Comparison of ENCODE assay signal across 8 cellular contexts in genomic region chr19:55062735-55063491, GRCh38. TPM values are rescaled to one million over a fixed set of nuclear protein-coding genes. Genes with fewer than 3 reads are reported as not detected.
DNase-seq lines count a peak whose midpoint lies in the region; ATAC-seq and TF ChIP-seq lines count a peak whose summit lies in the region.

Gene RDH13 (minus strand): TSS chr19:55063148. CDS start chr19:55063032, 116 bp downstream.

- H3K4me1 Mint-ChIP-seq in naive thymus-derived CD4-positive, alpha-beta T cell = peaks cover 0 to 33% (median 18%) of the 10 kb centered on the region in 7 donors
- peaks cover 6% of the 10 kb centered on the region for H3K4me1 Mint-ChIP-seq in stimulated activated effector memory CD8-positive, alpha-beta T cell treated with anti-CD3 and anti-CD28 coated beads, Interleukin-12 subunit alpha, Interleukin-12 subunit beta, amount 100 ng/mL, for 72 hours

- H3K27me3 Mint-ChIP-seq in naive thymus-derived CD4-positive, alpha-beta T cell = peaks cover 19 to 36% (median 22%) of the 10 kb centered on the region in 5 donors

- H3K9me3 ChIP-seq in GM23248 (ENCODE audit: low read depth) (no peaks in the 10 kb centered on the region), fibroblast of lung (ENCODE audit: control insufficient read depth, insufficient read depth, low read depth, low read length) (no peaks in the 10 kb centered on the region)
- no peaks in the 10 kb centered on the region for H3K9me3 ChIP-seq in naive thymus-derived CD4-positive, alpha-beta T cell (ENCODE audit: control insufficient read depth in 2 of 3, low read length in 3 of 3)

- TF ChIP-seq CTCF in LNCaP clone FGC (IDR thresholded peaks at IDR 0.05; ENCODE audit: control insufficient read depth, extremely low read depth, insufficient read depth) = no peak
- no peak for TF ChIP-seq CTCF in fibroblast of lung (conservative IDR thresholded peaks at IDR 0.05 in 1 of 2, IDR thresholded peaks at IDR 0.05 in 1 of 2; ENCODE audit: low read depth in 1 of 2, low read length in 2 of 2)

- H3F3A ChIP-seq in GM23248 (ENCODE audit: insufficient read depth) = no peaks in the 10 kb centered on the region

- DNase-seq in DMS53 treated with DMSO at 0.1 percent for 48 hours (lab: John Stamatoyannopoulos, UW; ENCODE audit: unreplicated experiment) = peak; percentile 89
- peak; percentile 98 for DNase-seq in GM23248
- peak; percentile 91 for DNase-seq in LNCaP clone FGC (ENCODE audit: low read depth)
- peak; percentile 97 for DNase-seq in RPMI8226
- peak; percentile 92 for DNase-seq in activated T-helper 1 cell treated with Interleukin-2 at 50 U/mL for 16 hours (ENCODE audit: low read depth)
- DNase-seq in fibroblast of lung (ENCODE audit: low read depth in 2 of 2) = peak; percentile 87 to 96
- DNase-seq in naive thymus-derived CD4-positive, alpha-beta T cell = peak; percentile 95 to 99 (median 97)
- peak; percentile 96 to 99 for DNase-seq in stimulated activated effector memory CD8-positive, alpha-beta T cell treated with anti-CD3 and anti-CD28 coated beads, Interleukin-12 subunit alpha, Interleukin-12 subunit beta, amount 100 ng/mL, for 72 hours (ENCODE audit: low spot score in 2 of 2)

- H3K36me3 ChIP-seq in GM23248 (ENCODE audit: low read depth) (no peaks in the 10 kb centered on the region), fibroblast of lung (ENCODE audit: control insufficient read depth, insufficient read depth, low read length) (no peaks in the 10 kb centered on the region)
- peaks cover 0 to 14% (median 0%) of the 10 kb centered on the region in 3 experiments for H3K36me3 ChIP-seq in naive thymus-derived CD4-positive, alpha-beta T cell (ENCODE audit: control insufficient read depth in 2 of 3, insufficient read depth in 3 of 3, low read length in 3 of 3)

- H4K20me1 ChIP-seq in GM23248 (ENCODE audit: insufficient read depth) (no peaks in the 10 kb centered on the region), fibroblast of lung (ENCODE audit: control insufficient read depth, extremely low read depth, insufficient read depth, low read length) (no peaks in the 10 kb centered on the region)

- in situ Hi-C loops in GM23248 (cut with MboI) = no loop called here

- no peaks in the 10 kb centered on the region for H3K27me3 ChIP-seq in GM23248 (replicated peaks; ENCODE audit: insufficient read depth)
- peaks cover 9% of the 10 kb centered on the region for H3K27me3 ChIP-seq in fibroblast of lung (ENCODE audit: control insufficient read depth, insufficient read depth, low read length)
- peaks cover 0 to 9% of the 10 kb centered on the region in 2 donors for H3K27me3 ChIP-seq in naive thymus-derived CD4-positive, alpha-beta T cell (ENCODE audit: control insufficient read depth in 2 of 2, insufficient read depth in 2 of 2, low read length in 2 of 2)

- peak within 1 kb of the TSS; percentile 72 for H3K9ac ChIP-seq in GM23248
- H3K9ac ChIP-seq in fibroblast of lung (ENCODE audit: insufficient read depth, low read length) = peak within 1 kb of the TSS; percentile 66

- H2AFZ ChIP-seq in GM23248 (peak within 1 kb of the TSS; percentile 96), fibroblast of lung (ENCODE audit: low read length) (peak within 1 kb of the TSS; percentile 71)

- 2 to 4% methylated on average over 51 to 59 of the region's 70 CpGs for WGBS in GM23248 (ENCODE audit: low coverage in 1 of 2, low lambda C conversion rate in 2 of 2, missing lambda C conversion rate in 2 of 2), 2 experiments

- H3K4me1 ChIP-seq in GM23248 (ENCODE audit: insufficient read depth) = no peaks in the 10 kb centered on the region; the same call in 1 of the 2 replicates
- H3K4me1 ChIP-seq in fibroblast of lung (ENCODE audit: control insufficient read depth, extremely low read depth, insufficient read depth, low read length) = no peaks in the 10 kb centered on the region
- H3K4me1 ChIP-seq in naive thymus-derived CD4-positive, alpha-beta T cell (ENCODE audit: control insufficient read depth in 2 of 2, insufficient read depth in 2 of 2, low read length in 2 of 2) = peaks cover 7 to 10% of the 10 kb centered on the region in 2 donors

- peaks cover 0 to 17% (median 10%) of the 10 kb centered on the region in 5 donors for H3K36me3 Mint-ChIP-seq in naive thymus-derived CD4-positive, alpha-beta T cell
- H3K36me3 Mint-ChIP-seq in stimulated activated effector memory CD8-positive, alpha-beta T cell treated with anti-CD3 and anti-CD28 coated beads, Interleukin-12 subunit alpha, Interleukin-12 subunit beta, amount 100 ng/mL, for 72 hours = peaks cover 14% of the 10 kb centered on the region

- H3K4me3 Mint-ChIP-seq in naive thymus-derived CD4-positive, alpha-beta T cell = peak within 1 kb of the TSS; percentile 65 to 94 (median 86)
- H3K4me3 Mint-ChIP-seq in stimulated activated effector memory CD8-positive, alpha-beta T cell treated with anti-CD3 and anti-CD28 coated beads, Interleukin-12 subunit alpha, Interleukin-12 subunit beta, amount 100 ng/mL, for 72 hours = peak within 1 kb of the TSS; percentile 74

- CTCF ChIA-PET in naive thymus-derived CD4-positive, alpha-beta T cell (lab: Charles Lee) = interaction anchor here (1.0 kb wide), 1 partner anchor 13 kb away, joined by 3 read pairs; no protein-coding TSS in a partner anchor

- peak; percentile 100 for ATAC-seq in naive thymus-derived CD4-positive, alpha-beta T cell
- peak; percentile 100 for ATAC-seq in stimulated activated effector memory CD8-positive, alpha-beta T cell treated with anti-CD3 and anti-CD28 coated beads, Interleukin-12 subunit alpha, Interleukin-12 subunit beta, amount 100 ng/mL, for 72 hours

- POLR2A ChIA-PET in naive thymus-derived CD4-positive, alpha-beta T cell (lab: Charles Lee) = interaction anchor here (0.7 to 1.1 kb wide), 5 partner anchors 17 to 269 kb away, joined by 3 to 12 read pairs (median 4); partner anchors contain the start of gene PPP1R12C

- H3K4me2 ChIP-seq in GM23248 (ENCODE audit: unreplicated experiment) (peak within 1 kb of the TSS; percentile 68), fibroblast of lung (ENCODE audit: extremely low read depth, insufficient read depth, low read length) (peak within 1 kb of the TSS; percentile 62)

- H3K27ac Mint-ChIP-seq in naive thymus-derived CD4-positive, alpha-beta T cell = peak within 1 kb of the TSS; percentile 31 to 88 (median 77)
- H3K27ac Mint-ChIP-seq in stimulated activated effector memory CD8-positive, alpha-beta T cell treated with anti-CD3 and anti-CD28 coated beads, Interleukin-12 subunit alpha, Interleukin-12 subunit beta, amount 100 ng/mL, for 72 hours = peak within 1 kb of the TSS; percentile 43

- H3K27ac ChIP-seq in GM23248 (no peak within 1 kb of the TSS), fibroblast of lung (ENCODE audit: insufficient read depth, low read length) (no peak within 1 kb of the TSS)
- peak within 1 kb of the TSS; percentile 78 for H3K27ac ChIP-seq in naive thymus-derived CD4-positive, alpha-beta T cell (ENCODE audit: low read depth, low read length)

- peaks cover 6% of the 10 kb centered on the region; the same call in 1 of the 2 replicates for H3K79me2 ChIP-seq in GM23248 (ENCODE audit: insufficient read depth)
- H3K79me2 ChIP-seq in fibroblast of lung (ENCODE audit: control insufficient read depth, insufficient read depth, low read length) = no peaks in the 10 kb centered on the region

- H3K9me3 Mint-ChIP-seq in naive thymus-derived CD4-positive, alpha-beta T cell = peaks cover 0 to 5% (median 0%) of the 10 kb centered on the region in 11 donors
- no peaks in the 10 kb centered on the region for H3K9me3 Mint-ChIP-seq in stimulated activated effector memory CD8-positive, alpha-beta T cell treated with anti-CD3 and anti-CD28 coated beads, Interleukin-12 subunit alpha, Interleukin-12 subunit beta, amount 100 ng/mL, for 72 hours

- intact Hi-C loops in naive thymus-derived CD4-positive, alpha-beta T cell (cut with micrococcal nuclease) = loop anchor here (1.0 to 5.0 kb wide), 10 partner anchors 18 to 398 kb away; partner anchors contain the start of genes PPP1R12C (in 2 of the 2), HSPBP1 (in 1 of the 2), ISOC2 (in 1 of the 2) and UBE2S (in 1 of the 2)

- H3K4me3 ChIP-seq in GM23248 (peak within 1 kb of the TSS; percentile 75), LNCaP clone FGC (ENCODE audit: low read depth, low read length) (peak within 1 kb of the TSS; percentile 86), fibroblast of lung (replicated peaks in 1 of 4; ENCODE audit: control extremely low read depth in 1 of 4, insufficient read depth in 1 of 4, low read depth in 3 of 4, low read length in 4 of 4) (peak within 1 kb of the TSS; percentile 62 to 78 (median 66))
- peak within 1 kb of the TSS; percentile 74 for H3K4me3 ChIP-seq in naive thymus-derived CD4-positive, alpha-beta T cell (ENCODE audit: low read length)

- no peaks in the 10 kb centered on the region for H3K9me2 ChIP-seq in GM23248 (ENCODE audit: insufficient read depth)

RNA-seq across cellular contexts. Expression of gene RDH13, which starts in this region (rescaled TPM):
- 6.4 and 11.8 TPM in 2 replicates for total RNA-seq in GM23248 (2014; rRNA removed; shearing (Covaris generic))
- 7.8 and 9.6 TPM in 2 replicates for polyA plus RNA-seq in GM23248 (2016; fragmentation: Nextera tagmentation; extraction: Ambion mirVana)
- 6.9 and 8.5 TPM in 2 replicates for total RNA-seq in fibroblast of lung
- polyA plus RNA-seq in fibroblast of lung = 2.7 and 5.6 TPM in 2 replicates
- 3.4 and 6.2 TPM in 2 replicates for polyA plus RNA-seq in fibroblast of lung (2012)
- 12.2 and 12.3 TPM in 2 replicates for polyA minus RNA-seq in fibroblast of lung (ENCODE audit: low replicate concordance)
- total RNA-seq in naive thymus-derived CD4-positive, alpha-beta T cell = 10 to 100 TPM; 14.5 to 24.8 (median 19.0) TPM
- 10 to 100 TPM in 1 of 2 donors, 1 to 10 TPM in 1; 9.4 to 24.8 TPM for polyA plus RNA-seq in naive thymus-derived CD4-positive, alpha-beta T cell
